9 cellular contexts compared by ENCODE assay signal in genomic region chr7:134779741-134780065, GRCh38. TPM values are rescaled to one million over a fixed set of nuclear protein-coding genes. Genes with fewer than 3 reads are reported as not detected.
DNase-seq lines count a peak whose midpoint lies in the region; ATAC-seq and TF ChIP-seq lines count a peak whose summit lies in the region.
"Had no signal": no experiment of that assay in that cellular context is flagged by ENCODE, and none has a peak within 500 bp of the region (broad histone marks: within the 10 kb centered on the region; RNA-seq: fewer than 3 reads in every experiment).

No MANE protein-coding gene starts in this region.

- H3K23ac ChIP-seq in mesenchymal stem cell (ENCODE audit: low read length in 2 of 2): peak overlapping the region in 1 of 2 experiments; percentile 83

- no peak overlapping the region for H3K14ac ChIP-seq in mesenchymal stem cell (ENCODE audit: low read length in 2 of 2)

- 2% methylated on average over 4 of the region's 4 CpGs for WGBS in mesenchymal stem cell

- H2BK5ac ChIP-seq in mesenchymal stem cell (ENCODE audit: low read depth, low read length, poor library complexity, severe bottlenecking): peak overlapping the region; percentile 87

- H3K79me1 ChIP-seq in mesenchymal stem cell (replicated peaks; ENCODE audit: low read length, poor library complexity, severe bottlenecking): no peaks in the 10 kb centered on the region

- no peak overlapping the region for H2BK15ac ChIP-seq in mesenchymal stem cell (ENCODE audit: low read depth, poor library complexity, severe bottlenecking)

- H2AFZ ChIP-seq in mesenchymal stem cell (ENCODE audit: low read depth, low read length): no peak overlapping the region

- TF ChIP-seq CTCF in epithelial cell of esophagus (IDR thresholded peaks at IDR 0.05; ENCODE audit: insufficient read depth, low read depth, low read length, missing control alignments) (no peak), thoracic aorta (IDR thresholded peaks at IDR 0.05) (no peak)

- H3K27ac ChIP-seq in mesenchymal stem cell (ENCODE audit: low read length, poor library complexity, severe bottlenecking) (peak overlapping the region; percentile 95), thoracic aorta (peak overlapping the region; percentile 93 to 99)

- peak overlapping the region; percentile 58 for H3K4me2 ChIP-seq in mesenchymal stem cell (ENCODE audit: low read length, poor library complexity, severe bottlenecking)

- H3K4me1 ChIP-seq in mesenchymal stem cell (ENCODE audit: control insufficient read depth, insufficient read depth, low read depth, low read length) (peaks cover 8% of the 10 kb centered on the region), thoracic aorta (ENCODE audit: control insufficient read depth in 1 of 2, low read depth in 2 of 2) (peaks cover 18 to 33% of the 10 kb centered on the region in 2 donors)

- peak overlapping the region in 1 of 2 experiments; percentile 69 for H3K18ac ChIP-seq in mesenchymal stem cell (ENCODE audit: low read depth in 1 of 2, low read length in 2 of 2)

- H4K91ac ChIP-seq in mesenchymal stem cell (ENCODE audit: low read length): no peak overlapping the region

- H3K4me3 ChIP-seq in epithelial cell of esophagus (ENCODE audit: low read length): peak overlapping the region; percentile 67
- peak overlapping the region in 1 of 2 experiments; percentile 89 for H3K4me3 ChIP-seq in mesenchymal stem cell (ENCODE audit: insufficient read depth in 1 of 2, low read depth in 1 of 2, low read length in 2 of 2)
- peak overlapping the region; percentile 79 for H3K4me3 ChIP-seq in thoracic aorta

- DNase-seq in NCI-H526 treated with DMSO at 0.1 percent for 48 hours (lab: John Stamatoyannopoulos, UW): peak; percentile 32
- DNase-seq in epithelial cell of esophagus (ENCODE audit: low read depth): no peak
- DNase-seq in mesenchymal stem cell: no peak
- DNase-seq in thoracic aorta (ENCODE audit: low spot score): no peak
- no peak for DNase-seq in GM03348 (ENCODE audit: low spot score)
- no peak for DNase-seq in putamen (ENCODE audit: low spot score)
- DNase-seq in NCI-H1930 (lab: John Stamatoyannopoulos, UW): no peak
- DNase-seq: activated T-cell treated with anti-CD3 and anti-CD28 coated beads, Interleukin-2, amount 50 U/mL, for 24 hours had no signal

- peak overlapping the region in 1 of 2 experiments; percentile 1 for H3K4ac ChIP-seq in mesenchymal stem cell (ENCODE audit: low read depth in 1 of 2, low read length in 2 of 2)

- no peaks in the 10 kb centered on the region for H3K9me3 ChIP-seq in mesenchymal stem cell (ENCODE audit: control insufficient read depth, low read length)
- H3K9me3 ChIP-seq in thoracic aorta: no peaks in the 10 kb centered on the region

- peak overlapping the region; percentile 98 for H3K9ac ChIP-seq in mesenchymal stem cell (ENCODE audit: low read length)

- no peak overlapping the region for H2BK120ac ChIP-seq in mesenchymal stem cell (ENCODE audit: low read depth, low read length)

- H2AK5ac ChIP-seq in mesenchymal stem cell (ENCODE audit: low read length, severe bottlenecking): peak overlapping the region; percentile 76

- no peaks in the 10 kb centered on the region for H3K27me3 ChIP-seq in mesenchymal stem cell (ENCODE audit: control insufficient read depth in 1 of 2, insufficient read depth in 1 of 2, low read length in 2 of 2)
- H3K27me3 ChIP-seq in thoracic aorta (replicated peaks; ENCODE audit: insufficient read depth): no peaks in the 10 kb centered on the region

- H4K8ac ChIP-seq in mesenchymal stem cell (ENCODE audit: low read length): no peak overlapping the region

- ATAC-seq in thoracic aorta (ENCODE audit: insufficient number of reproducible peaks, low FRiP score, low read depth) (no peak), HG02759 (IDR thresholded peaks at IDR 0.05; ENCODE audit: unreplicated experiment) (no peak)

- peaks cover 6 to 19% of the 10 kb centered on the region in 2 experiments for H3K36me3 ChIP-seq in mesenchymal stem cell (ENCODE audit: control insufficient read depth in 1 of 2, insufficient read depth in 2 of 2, low read depth in 1 of 2, low read length in 2 of 2)
- no peaks in the 10 kb centered on the region for H3K36me3 ChIP-seq in thoracic aorta

- no peak overlapping the region for H2BK12ac ChIP-seq in mesenchymal stem cell (ENCODE audit: low read length in 2 of 2)

RNA-seq across cellular contexts. Expression of gene CALD1, which starts 0.3 kb away (rescaled TPM):
- polyA plus RNA-seq in mesenchymal stem cell (2013, experiment 1 of 2): 820 TPM
- polyA plus RNA-seq in mesenchymal stem cell (2013, experiment 2 of 2): 785 TPM
- total RNA-seq in thoracic aorta: 1,000 to 10,000 TPM in 1 of 2 donors, 100 to 1,000 TPM in 1; 912 to 1,038 TPM
